In genomic region chr20:21064924-21065323, GRCh38 we compare ENCODE assay signal across 2 cellular contexts.
A peak's percentile ranks its signal among the peaks of the same experiment; 100 is the strongest.
TF ChIP-seq lines count a peak whose summit lies in the region.

No MANE protein-coding gene starts in this region.

TF ChIP-seq in HepG2, 621 proteins besides CTCF, POLR2A, EP300 and RAD21:
- TF ChIP-seq ATF7 (IDR thresholded peaks at IDR 0.05) (peak; percentile 92), ATF7 (CRISPR knock-in tag; IDR thresholded peaks at IDR 0.05) (no peak), SMARCC2 (IDR thresholded peaks at IDR 0.05) (no peak), ZNF430 (CRISPR knock-in tag; IDR thresholded peaks at IDR 0.05) (no peak), ATM (IDR thresholded peaks at IDR 0.05; ENCODE audit: borderline replicate concordance) (no peak), PBX3 (CRISPR knock-in tag; IDR thresholded peaks at IDR 0.05; ENCODE audit: borderline replicate concordance) (no peak)

TF ChIP-seq in H1, 55 proteins besides CTCF, POLR2A, EP300 and RAD21:
- no peak for TF ChIP-seq RNF2 (IDR thresholded peaks at IDR 0.05; ENCODE audit: borderline replicate concordance, low read depth, low read length, missing control alignments, poor library complexity, severe bottlenecking)
- TF ChIP-seq GTF2F1 (IDR thresholded peaks at IDR 0.05; ENCODE audit: borderline replicate concordance, low read depth, low read length) = no peak
- no peak for TF ChIP-seq RXRA (IDR thresholded peaks at IDR 0.05; ENCODE audit: insufficient read depth, low read depth, low read length)
- TF ChIP-seq TAF7 (optimal IDR thresholded peaks at IDR 0.05; ENCODE audit: borderline replicate concordance, low read depth, low read length) = no peak
- TF ChIP-seq ASH2L (IDR thresholded peaks at IDR 0.05; ENCODE audit: low read length) = no peak
- no peak for TF ChIP-seq TBP (IDR thresholded peaks at IDR 0.05; ENCODE audit: low read depth, low read length)
- TF ChIP-seq TEAD4 (IDR thresholded peaks at IDR 0.05; ENCODE audit: low read depth, low read length) = no peak
- no peak for TF ChIP-seq JUN (IDR thresholded peaks at IDR 0.05; ENCODE audit: low read depth, low read length)
- TF ChIP-seq, protein P1, sequence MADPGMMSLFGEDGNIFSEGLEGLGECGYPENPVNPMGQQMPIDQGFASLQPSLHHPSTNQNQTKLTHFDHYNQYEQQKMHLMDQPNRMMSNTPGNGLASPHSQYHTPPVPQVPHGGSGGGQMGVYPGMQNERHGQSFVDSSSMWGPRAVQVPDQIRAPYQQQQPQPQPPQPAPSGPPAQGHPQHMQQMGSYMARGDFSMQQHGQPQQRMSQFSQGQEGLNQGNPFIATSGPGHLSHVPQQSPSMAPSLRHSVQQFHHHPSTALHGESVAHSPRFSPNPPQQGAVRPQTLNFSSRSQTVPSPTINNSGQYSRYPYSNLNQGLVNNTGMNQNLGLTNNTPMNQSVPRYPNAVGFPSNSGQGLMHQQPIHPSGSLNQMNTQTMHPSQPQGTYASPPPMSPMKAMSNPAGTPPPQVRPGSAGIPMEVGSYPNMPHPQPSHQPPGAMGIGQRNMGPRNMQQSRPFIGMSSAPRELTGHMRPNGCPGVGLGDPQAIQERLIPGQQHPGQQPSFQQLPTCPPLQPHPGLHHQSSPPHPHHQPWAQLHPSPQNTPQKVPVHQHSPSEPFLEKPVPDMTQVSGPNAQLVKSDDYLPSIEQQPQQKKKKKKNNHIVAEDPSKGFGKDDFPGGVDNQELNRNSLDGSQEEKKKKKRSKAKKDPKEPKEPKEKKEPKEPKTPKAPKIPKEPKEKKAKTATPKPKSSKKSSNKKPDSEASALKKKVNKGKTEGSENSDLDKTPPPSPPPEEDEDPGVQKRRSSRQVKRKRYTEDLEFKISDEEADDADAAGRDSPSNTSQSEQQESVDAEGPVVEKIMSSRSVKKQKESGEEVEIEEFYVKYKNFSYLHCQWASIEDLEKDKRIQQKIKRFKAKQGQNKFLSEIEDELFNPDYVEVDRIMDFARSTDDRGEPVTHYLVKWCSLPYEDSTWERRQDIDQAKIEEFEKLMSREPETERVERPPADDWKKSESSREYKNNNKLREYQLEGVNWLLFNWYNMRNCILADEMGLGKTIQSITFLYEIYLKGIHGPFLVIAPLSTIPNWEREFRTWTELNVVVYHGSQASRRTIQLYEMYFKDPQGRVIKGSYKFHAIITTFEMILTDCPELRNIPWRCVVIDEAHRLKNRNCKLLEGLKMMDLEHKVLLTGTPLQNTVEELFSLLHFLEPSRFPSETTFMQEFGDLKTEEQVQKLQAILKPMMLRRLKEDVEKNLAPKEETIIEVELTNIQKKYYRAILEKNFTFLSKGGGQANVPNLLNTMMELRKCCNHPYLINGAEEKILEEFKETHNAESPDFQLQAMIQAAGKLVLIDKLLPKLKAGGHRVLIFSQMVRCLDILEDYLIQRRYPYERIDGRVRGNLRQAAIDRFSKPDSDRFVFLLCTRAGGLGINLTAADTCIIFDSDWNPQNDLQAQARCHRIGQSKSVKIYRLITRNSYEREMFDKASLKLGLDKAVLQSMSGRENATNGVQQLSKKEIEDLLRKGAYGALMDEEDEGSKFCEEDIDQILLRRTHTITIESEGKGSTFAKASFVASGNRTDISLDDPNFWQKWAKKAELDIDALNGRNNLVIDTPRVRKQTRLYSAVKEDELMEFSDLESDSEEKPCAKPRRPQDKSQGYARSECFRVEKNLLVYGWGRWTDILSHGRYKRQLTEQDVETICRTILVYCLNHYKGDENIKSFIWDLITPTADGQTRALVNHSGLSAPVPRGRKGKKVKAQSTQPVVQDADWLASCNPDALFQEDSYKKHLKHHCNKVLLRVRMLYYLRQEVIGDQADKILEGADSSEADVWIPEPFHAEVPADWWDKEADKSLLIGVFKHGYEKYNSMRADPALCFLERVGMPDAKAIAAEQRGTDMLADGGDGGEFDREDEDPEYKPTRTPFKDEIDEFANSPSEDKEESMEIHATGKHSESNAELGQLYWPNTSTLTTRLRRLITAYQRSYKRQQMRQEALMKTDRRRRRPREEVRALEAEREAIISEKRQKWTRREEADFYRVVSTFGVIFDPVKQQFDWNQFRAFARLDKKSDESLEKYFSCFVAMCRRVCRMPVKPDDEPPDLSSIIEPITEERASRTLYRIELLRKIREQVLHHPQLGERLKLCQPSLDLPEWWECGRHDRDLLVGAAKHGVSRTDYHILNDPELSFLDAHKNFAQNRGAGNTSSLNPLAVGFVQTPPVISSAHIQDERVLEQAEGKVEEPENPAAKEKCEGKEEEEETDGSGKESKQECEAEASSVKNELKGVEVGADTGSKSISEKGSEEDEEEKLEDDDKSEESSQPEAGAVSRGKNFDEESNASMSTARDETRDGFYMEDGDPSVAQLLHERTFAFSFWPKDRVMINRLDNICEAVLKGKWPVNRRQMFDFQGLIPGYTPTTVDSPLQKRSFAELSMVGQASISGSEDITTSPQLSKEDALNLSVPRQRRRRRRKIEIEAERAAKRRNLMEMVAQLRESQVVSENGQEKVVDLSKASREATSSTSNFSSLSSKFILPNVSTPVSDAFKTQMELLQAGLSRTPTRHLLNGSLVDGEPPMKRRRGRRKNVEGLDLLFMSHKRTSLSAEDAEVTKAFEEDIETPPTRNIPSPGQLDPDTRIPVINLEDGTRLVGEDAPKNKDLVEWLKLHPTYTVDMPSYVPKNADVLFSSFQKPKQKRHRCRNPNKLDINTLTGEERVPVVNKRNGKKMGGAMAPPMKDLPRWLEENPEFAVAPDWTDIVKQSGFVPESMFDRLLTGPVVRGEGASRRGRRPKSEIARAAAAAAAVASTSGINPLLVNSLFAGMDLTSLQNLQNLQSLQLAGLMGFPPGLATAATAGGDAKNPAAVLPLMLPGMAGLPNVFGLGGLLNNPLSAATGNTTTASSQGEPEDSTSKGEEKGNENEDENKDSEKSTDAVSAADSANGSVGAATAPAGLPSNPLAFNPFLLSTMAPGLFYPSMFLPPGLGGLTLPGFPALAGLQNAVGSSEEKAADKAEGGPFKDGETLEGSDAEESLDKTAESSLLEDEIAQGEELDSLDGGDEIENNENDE (IDR thresholded peaks at IDR 0.05; ENCODE audit: insufficient replicate concordance, low read length) = no peak
- TF ChIP-seq SP1 (IDR thresholded peaks at IDR 0.05; ENCODE audit: low read depth, low read length) = no peak
- no peak for TF ChIP-seq CTBP2 (IDR thresholded peaks at IDR 0.05; ENCODE audit: borderline replicate concordance, insufficient read depth, insufficient read length, low read length)
- no peak for TF ChIP-seq JUND (IDR thresholded peaks at IDR 0.05; ENCODE audit: low read length)
- TF ChIP-seq SRF (IDR thresholded peaks at IDR 0.05; ENCODE audit: low read depth, low read length) = no peak
- TF ChIP-seq KDM5A (IDR thresholded peaks at IDR 0.05; ENCODE audit: low read length) = no peak
- no peak for TF ChIP-seq BCL11A (IDR thresholded peaks at IDR 0.05; ENCODE audit: low read depth in 2 of 2, low read length in 2 of 2)
- no peak for TF ChIP-seq YY1 (IDR thresholded peaks at IDR 0.05; ENCODE audit: low read depth, low read length)
- TF ChIP-seq CHD1 (IDR thresholded peaks at IDR 0.05; ENCODE audit: low read depth, low read length) = no peak
- no peak for TF ChIP-seq KDM4A (IDR thresholded peaks at IDR 0.05; ENCODE audit: low read depth, low read length, severe bottlenecking)
